In the genomic region with DNA sequence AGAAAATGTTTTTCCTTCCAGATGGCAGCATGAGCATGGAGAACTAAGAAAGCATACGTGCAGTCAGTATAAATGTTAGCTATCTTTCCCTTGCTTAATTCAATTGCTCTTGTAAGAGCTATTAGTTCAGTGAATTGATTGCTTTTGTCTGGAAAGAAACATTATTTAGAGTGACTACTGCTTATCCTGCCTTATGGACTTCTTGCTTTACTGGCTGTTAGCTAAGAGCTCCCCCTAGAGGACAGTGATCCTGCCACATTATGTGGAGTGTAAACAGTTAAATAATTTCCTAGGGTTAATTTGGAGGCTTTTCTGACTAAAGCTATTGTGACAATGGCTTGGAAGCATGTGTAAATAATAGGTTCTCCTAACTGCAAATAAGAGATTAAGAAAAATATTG, we compare ENCODE assay signal across 8 cellular contexts.
DNase-seq lines count a peak whose midpoint lies in the region; ATAC-seq and TF ChIP-seq lines count a peak whose summit lies in the region.

No MANE protein-coding gene starts in this region.

- H3K36me3 Mint-ChIP-seq in osteocyte (ENCODE audit: unreplicated experiment), result no peaks in the 10 kb centered on the region

- H3K4me3 ChIP-seq in astrocyte of the cerebellum (ENCODE audit: low read depth, low read length), result no peak overlapping the region

- peaks cover 4% of the 10 kb centered on the region for H3K4me1 Mint-ChIP-seq in osteocyte (ENCODE audit: unreplicated experiment)

- H3K4me3 Mint-ChIP-seq in osteocyte (ENCODE audit: unreplicated experiment), result no peak overlapping the region

- no peak for ATAC-seq in HG02840 (IDR thresholded peaks at IDR 0.05; ENCODE audit: low FRiP score, unreplicated experiment)
- no peak for ATAC-seq in left colon

- in situ Hi-C loops in astrocyte of the cerebellum (cut with HindIII; ENCODE audit: low sequenced_read_pairs), result no loop called here

- H3K27me3 Mint-ChIP-seq in osteocyte (ENCODE audit: unreplicated experiment), result no peaks in the 10 kb centered on the region

- intact Hi-C loops in left colon (cut with DNase I, micrococcal nuclease), result no loop called here

- H3K9me3 Mint-ChIP-seq in osteocyte (ENCODE audit: unreplicated experiment), result peaks cover 4% of the 10 kb centered on the region

- H3K27ac Mint-ChIP-seq in osteocyte (ENCODE audit: unreplicated experiment), result no peak overlapping the region

- peak; percentile 31 for DNase-seq in NOMO-1 treated with DMSO at 0.1 percent for 48 hours (lab: John Stamatoyannopoulos, UW; ENCODE audit: unreplicated experiment)
- no peak for DNase-seq in NOMO-1 treated with dmso at 0.1 percent for 144 hours (lab: John Stamatoyannopoulos, UW; ENCODE audit: unreplicated experiment)
- peak; percentile 1 for DNase-seq in NCI-H1105 (lab: John Stamatoyannopoulos, UW)
- DNase-seq in astrocyte of the cerebellum (ENCODE audit: low read depth), result no peak
- no peak for DNase-seq in osteocyte (ENCODE audit: extremely low spot score, unreplicated experiment)
- no peak for DNase-seq in left colon
- no peak for DNase-seq in inferior parietal cortex (ENCODE audit: extremely low spot score)

- peak; percentile 60 for TF ChIP-seq CTCF in astrocyte of the cerebellum (IDR thresholded peaks at IDR 0.05; ENCODE audit: low read depth, low read length, missing control alignments)
- peak; percentile 61 for TF ChIP-seq CTCF in osteocyte (IDR thresholded peaks at IDR 0.05)

Comparison
In these comparisons a context has a peak if more than half of its experiments do, and no peak if none do; other contexts are left out.
1. DNase-seq: peak in NOMO-1 treated with DMSO at 0.1 percent for 48 hours (single experiment) and NCI-H1105 (single experiment); none in NOMO-1 treated with dmso at 0.1 percent for 144 hours (single experiment), astrocyte of the cerebellum (single experiment), osteocyte (single experiment), left colon (0 of 2) and inferior parietal cortex (single experiment).